In genomic region chr5:160844177-160844576, GRCh38 we compare ENCODE assay signal across 19 cellular contexts.
"Had no signal": no experiment of that assay in that cellular context is flagged by ENCODE, and none has a peak within 500 bp of the region (broad histone marks: within the 10 kb centered on the region; RNA-seq: fewer than 3 reads in every experiment).

No MANE protein-coding gene starts in this region.

- H3K4me3 ChIP-seq: coronary artery, dorsolateral prefrontal cortex, esophagus muscularis mucosa, heart right ventricle, left lung, lower lobe of right lung had no signal

- ATAC-seq: foreskin keratinocyte, heart right ventricle, left cardiac atrium, left lung, left ventricle myocardium superior, lower lobe of right lung had no signal

- FAIRE-seq: endothelial cell of umbilical vein, keratinocyte had no signal

- DNase-seq: dermis blood vessel endothelial cell; dorsolateral prefrontal cortex; effector CD4-positive, alpha-beta T cell; effector memory CD4-positive, alpha-beta T cell; foreskin keratinocyte; glutamatergic neuron; head of caudate nucleus; heart right ventricle; hippocampal formation; left cardiac atrium; left lung; left ventricle myocardium superior; lower lobe of right lung; mesendoderm; midbrain had no signal
